ENCODE assay signal across 8 cellular contexts in the genomic region with DNA sequence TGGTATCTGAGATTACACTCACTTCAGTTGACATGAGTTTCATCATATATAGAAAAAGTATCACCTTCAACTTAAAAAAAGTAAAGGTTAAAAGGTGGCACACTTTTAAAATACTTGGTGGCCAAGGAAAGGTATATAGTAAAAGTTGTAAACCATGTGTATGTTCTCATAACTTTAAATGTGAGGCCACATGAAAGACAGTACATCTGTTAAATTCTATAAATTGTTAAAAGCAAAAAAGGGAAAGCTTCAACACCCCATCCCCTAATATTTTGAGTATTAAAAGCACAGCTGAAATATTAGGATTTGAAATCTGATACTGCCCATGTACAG. TPM values are rescaled to one million over a fixed set of nuclear protein-coding genes. Genes with fewer than 3 reads are reported as not detected.
DNase-seq lines count a peak whose midpoint lies in the region; ATAC-seq and TF ChIP-seq lines count a peak whose summit lies in the region.

No MANE protein-coding gene starts in this region.

- no peaks in the 10 kb centered on the region for H3K27me3 ChIP-seq in skeletal muscle satellite cell (ENCODE audit: control insufficient read depth, insufficient read depth, low read length)

- H3K4me1 ChIP-seq in skeletal muscle satellite cell (ENCODE audit: control insufficient read depth, insufficient read depth, low read length), result peaks cover 47% of the 10 kb centered on the region

- no peak for ATAC-seq in T-helper 17 cell
- ATAC-seq in left lobe of liver, result no peak

- H3K36me3 Mint-ChIP-seq in T-helper 17 cell (ENCODE audit: low read depth), result peaks cover 8% of the 10 kb centered on the region

- H3K27ac Mint-ChIP-seq in T-helper 17 cell, result peak overlapping the region; percentile 96

- peak overlapping the region; percentile 97 for H3K9ac ChIP-seq in skeletal muscle satellite cell (ENCODE audit: low read depth, low read length)

- peaks cover 61% of the 10 kb centered on the region for H3K4me1 Mint-ChIP-seq in T-helper 17 cell

- H3K4me2 ChIP-seq in skeletal muscle satellite cell (ENCODE audit: low read length), result peak overlapping the region; percentile 97

- peaks cover 9% of the 10 kb centered on the region for H3K9me3 ChIP-seq in T-helper 17 cell (ENCODE audit: control insufficient read depth, low read length, poor library complexity, severe bottlenecking)
- no peaks in the 10 kb centered on the region for H3K9me3 ChIP-seq in skeletal muscle satellite cell (replicated peaks; ENCODE audit: low read length)

- peaks cover 59% of the 10 kb centered on the region for H3K36me3 ChIP-seq in skeletal muscle satellite cell (ENCODE audit: insufficient read depth, low read length)

- no peaks in the 10 kb centered on the region for H3K27me3 Mint-ChIP-seq in T-helper 17 cell

- peak overlapping the region; percentile 93 for H3K4me3 Mint-ChIP-seq in T-helper 17 cell

- DNase-seq in GM12865 (ENCODE audit: low read depth) (no peak), T-helper 17 cell (no peak), fibroblast of pulmonary artery (ENCODE audit: low read depth) (no peak), ecto neural progenitor cell (ENCODE audit: low spot score) (no peak), left lobe of liver (ENCODE audit: low spot score) (no peak), NCI-H1092 treated with DMSO at 0.1 percent for 48 hours (lab: John Stamatoyannopoulos, UW) (no peak), GDM1 (lab: John Stamatoyannopoulos, UW) (no peak)

- TF ChIP-seq CTCF in GM12865 (IDR thresholded peaks at IDR 0.05; ENCODE audit: insufficient read depth, low read depth, low read length, missing control alignments), result no peak
- TF ChIP-seq CTCF in fibroblast of pulmonary artery (IDR thresholded peaks at IDR 0.05; ENCODE audit: low read length, missing control alignments), result no peak

- H3K4me3 ChIP-seq in GM12865 (ENCODE audit: low read depth, low read length) (peak overlapping the region; percentile 88), fibroblast of pulmonary artery (replicated peaks; ENCODE audit: low read depth, low read length) (peak overlapping the region; percentile 80), skeletal muscle satellite cell (ENCODE audit: low read length) (peak overlapping the region; percentile 77)

RNA-seq across cellular contexts. Expression of gene IRF2BP2, which starts 5.6 kb away (rescaled TPM):
- total RNA-seq in T-helper 17 cell (100 to 1,000 TPM; 463 to 482 TPM), left lobe of liver (48.7 TPM)
- total RNA-seq in skeletal muscle satellite cell (2012; rRNA removed), result 61.6 and 73.8 TPM in 2 replicates
